22 cellular contexts compared by ENCODE assay signal in the genomic region with DNA sequence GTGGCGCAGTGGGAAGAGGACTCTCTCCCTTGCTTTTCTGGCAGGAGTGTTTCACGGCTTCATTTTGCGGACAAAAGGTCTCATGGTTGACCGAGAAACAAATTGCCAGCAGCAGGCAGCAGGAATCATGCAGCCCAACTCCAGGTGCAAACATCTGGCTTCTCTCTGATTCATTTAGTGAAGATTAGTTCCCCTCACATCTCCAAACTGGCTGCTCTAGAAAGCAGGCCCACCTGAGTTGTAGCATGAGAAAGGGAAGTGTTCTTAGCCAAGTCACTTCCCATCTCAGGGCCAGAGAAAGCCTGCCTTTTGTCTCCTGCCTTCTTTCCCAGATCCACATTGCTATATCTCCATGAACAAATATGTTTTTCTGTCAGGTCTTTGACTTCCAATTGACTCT.
"Had no signal": no experiment of that assay in that cellular context is flagged by ENCODE, and none has a peak within 500 bp of the region (broad histone marks: within the 10 kb centered on the region; RNA-seq: fewer than 3 reads in every experiment).

No MANE protein-coding gene starts in this region.

- ATAC-seq: activated CD8-positive, alpha-beta T cell treated with anti-CD3 and anti-CD28 coated beads for 36 hours; body of pancreas; PC-3; T-cell had no signal

- H3K27ac ChIP-seq: ascending aorta, body of pancreas, coronary artery, VCaP had no signal

- H3K36me3 ChIP-seq: ascending aorta had no signal

- H3K9me3 ChIP-seq: ascending aorta, body of pancreas had no signal

- H3K27me3 ChIP-seq: ascending aorta, body of pancreas had no signal

- DNase-seq: activated CD4-positive, CD25-positive, alpha-beta regulatory T cell; activated CD8-positive, alpha-beta memory T cell treated with anti-CD3 and anti-CD28 coated beads, Interleukin-2, amount 50 U/mL, for 4 hours; activated CD8-positive, alpha-beta T cell treated with anti-CD3 and anti-CD28 coated beads for 36 hours; activated naive CD4-positive, alpha-beta T cell treated with anti-CD3 and anti-CD28 coated beads, Interleukin-2, amount 50 U/mL, for 16 hours; activated T-cell treated with anti-CD3 and anti-CD28 coated beads, Interleukin-2, amount 50 U/mL, for 1 hour; amniotic stem cell; body of pancreas; central memory CD4-positive, alpha-beta T cell; Kasumi-1; NCI-H1048; NCI-H146; NCI-H2081 treated with DMSO at 0.1 percent for 48 hours; NCI-H526; NCI-H82; PC-3; SIG-M5; T-cell; T-helper 2 cell; T1000 had no signal

- H3K4me1 ChIP-seq: ascending aorta, body of pancreas had no signal

- H3K4me3 ChIP-seq: ascending aorta, body of pancreas, coronary artery had no signal
